ENCODE assay signal across 9 cellular contexts in the genomic region with DNA sequence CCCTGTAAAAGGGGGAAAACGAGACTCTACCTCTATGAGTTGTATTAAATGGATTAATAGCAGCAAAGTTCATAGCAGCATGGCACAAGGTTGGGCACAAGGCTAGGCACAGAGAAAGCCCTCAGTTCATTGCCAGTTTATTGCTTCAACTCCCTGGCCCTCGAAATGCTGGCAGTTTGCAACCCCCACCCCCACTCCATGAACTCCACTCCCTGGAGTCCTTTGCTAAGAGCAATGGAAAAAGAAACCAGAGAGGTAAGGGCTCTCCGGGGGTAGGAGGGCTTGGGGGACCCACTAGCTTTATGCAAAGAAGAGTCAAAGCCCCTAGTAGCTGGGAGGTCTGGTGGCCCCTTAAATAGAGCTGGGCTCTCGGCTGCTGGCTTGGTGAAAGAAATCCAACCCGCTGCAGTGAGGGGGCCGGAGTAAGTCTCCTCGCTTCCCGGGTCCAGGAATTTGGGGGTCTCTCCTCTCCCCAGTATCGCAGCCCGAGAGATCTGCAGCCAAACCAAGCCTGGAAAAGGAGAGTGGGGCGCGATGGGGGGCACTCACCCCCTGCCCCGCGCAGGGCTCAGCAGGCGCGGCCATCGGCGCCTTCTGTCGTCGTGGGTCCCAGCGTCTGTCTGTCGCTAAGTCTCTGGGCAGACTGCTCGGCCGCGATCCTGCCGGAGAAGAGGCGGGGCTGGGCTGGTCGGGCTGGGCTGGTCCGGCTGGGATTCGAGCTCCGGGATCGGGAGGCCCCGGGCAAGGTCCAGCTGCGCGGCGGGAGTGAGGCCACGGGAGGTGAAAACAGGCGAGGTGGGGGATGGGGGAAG. TPM values are rescaled to one million over a fixed set of nuclear protein-coding genes. Genes with fewer than 3 reads are reported as not detected.
A peak's percentile ranks its signal among the peaks of the same experiment; 100 is the strongest.
DNase-seq lines count a peak whose midpoint lies in the region; ATAC-seq, FAIRE-seq and TF ChIP-seq lines count a peak whose summit lies in the region.
"Not testable (repeated sequence)": the region's sequence is repeated elsewhere in the genome, so short reads cannot be mapped to it uniquely, and the experiment has no call there.
"Had no signal": no experiment of that assay in that cellular context is flagged by ENCODE, and none has a peak within 500 bp of the region (broad histone marks: within the 10 kb centered on the region; RNA-seq: fewer than 3 reads in every experiment).

TSS of gene ABCC6 (minus strand) at position 645 of the 812 bp plus-strand sequence. CDS start at position 585, 60 bp downstream.

- FAIRE-seq in small intestine (lab: Jason Lieb, UNC), result not testable (repeated sequence)

- not testable (repeated sequence) for TF ChIP-seq CTCF in body of pancreas (IDR thresholded peaks at IDR 0.05); fibroblast of villous mesenchyme (IDR thresholded peaks at IDR 0.05; ENCODE audit: insufficient read depth, low read depth, low read length); nephron progenitor cell (IDR thresholded peaks at IDR 0.05); upper lobe of right lung (IDR thresholded peaks at IDR 0.05)

- H3K36me3 ChIP-seq in H7 (replicated peaks; ENCODE audit: control insufficient read depth, insufficient read depth, low read length); body of pancreas (replicated peaks in 1 of 2; ENCODE audit: insufficient read depth in 1 of 2, low read depth in 2 of 2); small intestine (ENCODE audit: control insufficient read depth in 2 of 2, insufficient read depth in 2 of 2, low read length in 2 of 2); upper lobe of right lung: not testable (repeated sequence)

- not testable (repeated sequence) for H3K9me3 ChIP-seq in body of pancreas; small intestine (ENCODE audit: control insufficient read depth, low read depth); upper lobe of right lung

- peak within 1 kb of the TSS in 3 of 4 donors; percentile 56 to 66 (median 64) for H3K27ac ChIP-seq in body of pancreas
- H3K27ac ChIP-seq in small intestine (ENCODE audit: low read depth in 1 of 2, low read length in 1 of 2); upper lobe of right lung: not testable (repeated sequence)

- H3K27me3 ChIP-seq in H7 (ENCODE audit: control insufficient read depth, insufficient read depth, low read length); body of pancreas; small intestine (ENCODE audit: control insufficient read depth in 2 of 2, insufficient read depth in 2 of 2, low read length in 2 of 2); upper lobe of right lung: not testable (repeated sequence)

- peak within 1 kb of the TSS; percentile 24 for H3K4me3 ChIP-seq in H7 (ENCODE audit: insufficient read depth, low read depth, low read length)
- H3K4me3 ChIP-seq in body of pancreas, result not testable (repeated sequence)
- H3K4me3 ChIP-seq in fibroblast of villous mesenchyme (ENCODE audit: low read depth, low read length), result peak within 1 kb of the TSS; percentile 30
- peak within 1 kb of the TSS in 1 of 2 donors; percentile 42 for H3K4me3 ChIP-seq in small intestine (ENCODE audit: low read depth in 1 of 2, low read length in 2 of 2)
- H3K4me3 ChIP-seq in upper lobe of right lung, result peak within 1 kb of the TSS; percentile 36

- not testable (repeated sequence) for TF ChIP-seq POLR2A in body of pancreas (IDR thresholded peaks at IDR 0.05)

- intact Hi-C loops in body of pancreas (cut with DNase I); left colon (cut with DNase I, micrococcal nuclease); upper lobe of right lung (cut with DNase I): not testable (repeated sequence)

- H3K27ac Mint-ChIP-seq in T-helper 2 cell treated with Interferon-gamma antibody and Interleukin-4, amounts not matched to agents 5 μg/mL and 100 μg/mL, for 36 hours; nephron progenitor cell: not testable (repeated sequence)

- WGBS in body of pancreas, 2 donors, result 4 to 13% methylated on average over 5 to 10 of the region's 38 CpGs
- WGBS in small intestine, 3 donors, result 2 to 3% (median 2%) methylated on average over 12 to 19 of the region's 38 CpGs

- H3K27me3 Mint-ChIP-seq in T-helper 2 cell treated with Interferon-gamma antibody and Interleukin-4, amounts not matched to agents 5 μg/mL and 100 μg/mL, for 36 hours (ENCODE audit: low read depth); nephron progenitor cell (ENCODE audit: low read depth, poor library complexity): not testable (repeated sequence)

- not testable (repeated sequence) for DNase-seq in H7; T-helper 2 cell treated with Interferon-gamma antibody and Interleukin-4, amounts not matched to agents 5 μg/mL and 100 μg/mL, for 36 hours (ENCODE audit: low spot score); body of pancreas; fibroblast of villous mesenchyme (ENCODE audit: low read depth); left colon; nephron progenitor cell; small intestine; upper lobe of right lung

- ATAC-seq in body of pancreas (peak; percentile 98), left colon (peak; percentile 99), upper lobe of right lung (peak; percentile 97)

- not testable (repeated sequence) for H3K4me1 Mint-ChIP-seq in T-helper 2 cell treated with Interferon-gamma antibody and Interleukin-4, amounts not matched to agents 5 μg/mL and 100 μg/mL, for 36 hours (ENCODE audit: low read depth); nephron progenitor cell

- H3K9me3 Mint-ChIP-seq in T-helper 2 cell treated with Interferon-gamma antibody and Interleukin-4, amounts not matched to agents 5 μg/mL and 100 μg/mL, for 36 hours; nephron progenitor cell: not testable (repeated sequence)

- H3K4me3 Mint-ChIP-seq in T-helper 2 cell treated with Interferon-gamma antibody and Interleukin-4, amounts not matched to agents 5 μg/mL and 100 μg/mL, for 36 hours, result peak within 1 kb of the TSS; percentile 36
- peak within 1 kb of the TSS; percentile 66 for H3K4me3 Mint-ChIP-seq in nephron progenitor cell

- H3K4me1 ChIP-seq in body of pancreas; small intestine (ENCODE audit: control insufficient read depth in 2 of 2, insufficient read depth in 1 of 2, low read depth in 1 of 2, low read length in 1 of 2); upper lobe of right lung: not testable (repeated sequence)

- H3K36me3 Mint-ChIP-seq in T-helper 2 cell treated with Interferon-gamma antibody and Interleukin-4, amounts not matched to agents 5 μg/mL and 100 μg/mL, for 36 hours (ENCODE audit: low read depth); nephron progenitor cell (ENCODE audit: low read depth): not testable (repeated sequence)

RNA-seq across cellular contexts. Expression of gene ABCC6, which starts in this region (rescaled TPM):
- total RNA-seq in H7 (2014; rRNA removed; shearing (Covaris generic)), result 0.81 and 1.5 TPM in 2 replicates
- total RNA-seq in body of pancreas, result 10 to 100 TPM; 19.4 to 45.1 TPM
- total RNA-seq in fibroblast of villous mesenchyme, result 2.6 TPM in 2 replicates
- 10 to 100 TPM; 20.2 to 27.8 TPM for total RNA-seq in left colon
- 100 to 1,000 TPM in 1 of 3 donors, 10 to 100 TPM in 2; 10.7 to 100 (median 21.9) TPM for polyA plus RNA-seq in small intestine
- total RNA-seq in upper lobe of right lung, result 42.5 TPM
- total RNA-seq: activated T-helper 1 cell treated with anti-CD3 and anti-CD28 coated beads, Interleukin-12 subunit alpha, Interleukin-12 subunit beta, Interleukin-2, Interleukin-4 antibody, amounts not matched to agents 30 ng/mL and 10 ng/mL and 1 ng/mL, durations not matched to agents 14 hours and 24 hours and 36 hours had no signal
